Comparison of ENCODE assay signal across 17 cellular contexts in genomic region chr9:36892279-36892678, GRCh38.
"Had no signal": no experiment of that assay in that cellular context is flagged by ENCODE, and none has a peak within 500 bp of the region (broad histone marks: within the 10 kb centered on the region; RNA-seq: fewer than 3 reads in every experiment).

No MANE protein-coding gene starts in this region.

- H3K4me3 Mint-ChIP-seq: activated CD4-positive, alpha-beta memory T cell treated with anti-CD3 and anti-CD28 coated beads for 36 hours; activated naive CD4-positive, alpha-beta T cell treated with anti-CD3 and anti-CD28 coated beads for 36 hours; activated T-helper 1 cell treated with anti-CD3 and anti-CD28 coated beads, Interleukin-12 subunit alpha, Interleukin-12 subunit beta, Interleukin-2, Interleukin-4 antibody, amounts not matched to agents 30 ng/mL and 10 ng/mL and 1 ng/mL, durations not matched to agents 14 hours and 24 hours and 36 hours; naive thymus-derived CD8-positive, alpha-beta T cell; stimulated activated effector memory CD8-positive, alpha-beta T cell treated with anti-CD3 and anti-CD28 coated beads, Interleukin-12 subunit alpha, Interleukin-12 subunit beta, amount 100 ng/mL, for 72 hours; WTC11 had no signal

- H3K9me3 ChIP-seq: gastroesophageal sphincter, heart left ventricle had no signal

- FAIRE-seq: endometrium had no signal

- H3K4me1 Mint-ChIP-seq: naive thymus-derived CD8-positive, alpha-beta T cell; stimulated activated effector memory CD8-positive, alpha-beta T cell treated with anti-CD3 and anti-CD28 coated beads, Interleukin-12 subunit alpha, Interleukin-12 subunit beta, amount 100 ng/mL, for 72 hours had no signal

- DNase-seq: activated CD4-positive, alpha-beta memory T cell treated with anti-CD3 and anti-CD28 coated beads for 36 hours; activated CD4-positive, alpha-beta T cell treated with anti-CD3 and anti-CD28 coated beads for 4 hours; activated naive CD4-positive, alpha-beta T cell treated with anti-CD3 and anti-CD28 coated beads for 36 hours; activated T-cell treated with anti-CD3 and anti-CD28 coated beads for 4 hours; brain microvascular endothelial cell; heart left ventricle; naive thymus-derived CD8-positive, alpha-beta T cell; stimulated activated CD4-positive, alpha-beta T cell treated with anti-CD3 and anti-CD28 coated beads, Interleukin-4, amount 100 ng/mL, for 24 hours had no signal

- H3K4me3 ChIP-seq: coronary artery, gastroesophageal sphincter, heart left ventricle had no signal

- H3K36me3 Mint-ChIP-seq: activated CD4-positive, alpha-beta memory T cell treated with anti-CD3 and anti-CD28 coated beads for 36 hours; naive thymus-derived CD8-positive, alpha-beta T cell; stimulated activated effector memory CD8-positive, alpha-beta T cell treated with anti-CD3 and anti-CD28 coated beads, Interleukin-12 subunit alpha, Interleukin-12 subunit beta, amount 100 ng/mL, for 72 hours; WTC11 had no signal

- ATAC-seq: esophagus mucosa; gastroesophageal sphincter; heart left ventricle; naive thymus-derived CD8-positive, alpha-beta T cell; sciatic nerve; stimulated activated effector memory CD8-positive, alpha-beta T cell treated with anti-CD3 and anti-CD28 coated beads, Interleukin-12 subunit alpha, Interleukin-12 subunit beta, amount 100 ng/mL, for 72 hours had no signal

- H3K27ac Mint-ChIP-seq: activated CD4-positive, alpha-beta memory T cell treated with anti-CD3 and anti-CD28 coated beads for 36 hours; activated naive CD4-positive, alpha-beta T cell treated with anti-CD3 and anti-CD28 coated beads for 36 hours; activated T-helper 1 cell treated with anti-CD3 and anti-CD28 coated beads, Interleukin-12 subunit alpha, Interleukin-12 subunit beta, Interleukin-2, Interleukin-4 antibody, amounts not matched to agents 30 ng/mL and 10 ng/mL and 1 ng/mL, durations not matched to agents 14 hours and 24 hours and 36 hours; naive thymus-derived CD8-positive, alpha-beta T cell; stimulated activated effector memory CD8-positive, alpha-beta T cell treated with anti-CD3 and anti-CD28 coated beads, Interleukin-12 subunit alpha, Interleukin-12 subunit beta, amount 100 ng/mL, for 72 hours; WTC11 had no signal

- H3K36me3 ChIP-seq: brain microvascular endothelial cell, gastroesophageal sphincter, heart left ventricle had no signal

- H3K4me1 ChIP-seq: gastroesophageal sphincter, heart left ventricle, parathyroid adenoma had no signal

- H3K27ac ChIP-seq: brain microvascular endothelial cell, coronary artery, gastroesophageal sphincter, heart left ventricle, parathyroid adenoma had no signal

- H3K9me3 Mint-ChIP-seq: activated CD4-positive, alpha-beta memory T cell treated with anti-CD3 and anti-CD28 coated beads for 36 hours; activated naive CD4-positive, alpha-beta T cell treated with anti-CD3 and anti-CD28 coated beads for 36 hours; activated T-helper 1 cell treated with anti-CD3 and anti-CD28 coated beads, Interleukin-12 subunit alpha, Interleukin-12 subunit beta, Interleukin-2, Interleukin-4 antibody, amounts not matched to agents 30 ng/mL and 10 ng/mL and 1 ng/mL, durations not matched to agents 14 hours and 24 hours and 36 hours; naive thymus-derived CD8-positive, alpha-beta T cell; stimulated activated effector memory CD8-positive, alpha-beta T cell treated with anti-CD3 and anti-CD28 coated beads, Interleukin-12 subunit alpha, Interleukin-12 subunit beta, amount 100 ng/mL, for 72 hours; WTC11 had no signal
